24 cellular contexts compared by ENCODE assay signal in the genomic region with DNA sequence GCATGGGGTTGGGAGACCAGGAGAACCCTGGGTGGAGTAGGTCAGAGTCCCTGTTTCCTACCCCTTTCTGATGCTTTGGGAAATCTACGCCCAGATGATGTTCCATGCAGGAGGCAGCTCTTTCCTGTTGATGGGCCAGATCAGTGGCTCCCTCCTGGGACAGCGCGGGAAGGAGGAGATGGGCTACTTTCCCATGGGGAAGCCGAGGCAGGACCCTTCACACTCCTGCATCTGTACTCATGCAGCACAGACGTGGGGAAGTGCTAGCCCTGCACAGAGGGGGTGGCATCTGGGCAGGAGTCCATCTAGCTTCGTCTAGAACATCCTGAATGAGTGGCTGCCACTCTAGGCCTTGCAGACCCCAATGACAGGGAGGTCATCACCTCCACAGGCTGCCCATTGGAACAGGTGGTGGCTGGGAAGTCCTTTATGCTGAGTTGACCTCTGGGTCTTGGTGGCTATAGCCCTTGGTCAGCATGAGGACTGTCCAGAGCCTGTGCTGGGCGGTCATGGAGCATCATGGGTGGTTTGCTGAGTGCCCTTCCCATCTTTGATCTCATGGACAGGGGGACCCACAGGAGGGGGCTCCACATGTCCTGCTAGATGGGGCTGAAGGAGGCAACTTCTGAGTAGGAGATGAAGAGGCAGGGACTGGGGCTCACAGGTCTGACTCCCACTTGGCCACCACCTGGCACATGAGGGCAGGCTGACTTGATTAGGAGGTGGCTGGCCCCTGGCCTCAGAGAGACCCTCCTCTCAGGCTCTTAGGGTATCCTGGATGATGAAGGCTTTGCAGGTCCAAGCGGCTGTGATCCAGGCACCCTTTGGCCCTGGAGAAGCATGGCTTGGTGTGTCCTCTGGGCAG. TPM values are rescaled to one million over a fixed set of nuclear protein-coding genes. Genes with fewer than 3 reads are reported as not detected.
A peak's percentile ranks its signal among the peaks of the same experiment; 100 is the strongest.
DNase-seq lines count a peak whose midpoint lies in the region; ATAC-seq and TF ChIP-seq lines count a peak whose summit lies in the region.
"Had no signal": no experiment of that assay in that cellular context is flagged by ENCODE, and none has a peak within 500 bp of the region (broad histone marks: within the 10 kb centered on the region; RNA-seq: fewer than 3 reads in every experiment).

No MANE protein-coding gene starts in this region.

- H3K4me1 Mint-ChIP-seq in endodermal cell: no peaks in the 10 kb centered on the region
- H3K4me1 Mint-ChIP-seq: nephron progenitor cell had no signal

- ATAC-seq in Right ventricle myocardium superior (ENCODE audit: poor library complexity): no peak
- no peak for ATAC-seq in PC-3
- ATAC-seq: activated naive CD4-positive, alpha-beta T cell treated with anti-CD3 and anti-CD28 coated beads, Interleukin-2, amount 50 U/mL, for 72 hours; gastroesophageal sphincter had no signal

- H2AFZ ChIP-seq in PC-3 (ENCODE audit: low read length): no peak overlapping the region
- H2AFZ ChIP-seq: parathyroid adenoma, PC-9 had no signal

- H3K36me3 Mint-ChIP-seq in endodermal cell (ENCODE audit: low read depth): no peaks in the 10 kb centered on the region
- H3K36me3 Mint-ChIP-seq: activated naive CD4-positive, alpha-beta T cell treated with anti-CD3 and anti-CD28 coated beads, Interleukin-2, amount 50 U/mL, for 72 hours had no signal

- DNase-seq in cardiac septum (ENCODE audit: low spot score) (peak; percentile 73), Right ventricle myocardium superior (no peak), endodermal cell (peak; percentile 28), posterior vena cava (ENCODE audit: low spot score) (peak; percentile 68), PC-3 (no peak), NOMO-1 (lab: John Stamatoyannopoulos, UW; ENCODE audit: unreplicated experiment in 2 of 2) (no peak), RWPE1 (ENCODE audit: low spot score) (no peak)
- DNase-seq: activated CD4-positive, alpha-beta T cell treated with anti-CD3 and anti-CD28 coated beads for 4 hours; anterior cingulate cortex; DMS79; Karpas-422; NCI-H1930; NCI-H524 treated with DMSO at 0.1 percent for 48 hours; nephron progenitor cell; NK-92 treated with Interleukin-12 subunit alpha and Interleukin-12 subunit beta, amount 100 ng/mL, for 24 hours; PC-9; SHP77 treated with DMSO at 0.1 percent for 48 hours; stomach; thyroid gland had no signal

- H3K36me3 ChIP-seq in endodermal cell (ENCODE audit: control insufficient read depth, insufficient read depth, low read length): no peaks in the 10 kb centered on the region
- H3K36me3 ChIP-seq in PC-3 (ENCODE audit: low read depth, low read length): no peaks in the 10 kb centered on the region
- H3K36me3 ChIP-seq: breast epithelium, gastroesophageal sphincter, stomach, thyroid gland had no signal

- no TSS peak for BruUV-seq in PC-3 (replicated peaks; lab: Mats Ljungman, UMichigan)

- no peaks in the 10 kb centered on the region for H3K9me2 ChIP-seq in PC-3 (replicated peaks; ENCODE audit: low read length)

- no peaks in the 10 kb centered on the region for H3K9me3 ChIP-seq in endodermal cell (ENCODE audit: control insufficient read depth, low read length)
- no peaks in the 10 kb centered on the region for H3K9me3 ChIP-seq in PC-3 (ENCODE audit: low read length)
- H3K9me3 ChIP-seq: breast epithelium, gastroesophageal sphincter, stomach, thyroid gland had no signal

- no peaks in the 10 kb centered on the region for H3K9me3 Mint-ChIP-seq in endodermal cell
- H3K9me3 Mint-ChIP-seq: activated naive CD4-positive, alpha-beta T cell treated with anti-CD3 and anti-CD28 coated beads, Interleukin-2, amount 50 U/mL, for 72 hours; nephron progenitor cell had no signal

- peaks cover 7% of the 10 kb centered on the region for H3K27me3 Mint-ChIP-seq in endodermal cell (ENCODE audit: insufficient read depth)

- no peaks in the 10 kb centered on the region for H4K20me1 ChIP-seq in PC-3 (ENCODE audit: low read length)

- H3K9ac ChIP-seq in endodermal cell (ENCODE audit: extremely low read depth, low read length, poor library complexity, severe bottlenecking) (no peak overlapping the region), PC-3 (ENCODE audit: low read length) (no peak overlapping the region)
- H3K9ac ChIP-seq: parathyroid adenoma had no signal

- H3K4me1 ChIP-seq in endodermal cell (ENCODE audit: control insufficient read depth, insufficient read depth, low read length): no peaks in the 10 kb centered on the region
- H3K4me1 ChIP-seq in PC-3 (ENCODE audit: insufficient read depth, low read length): no peaks in the 10 kb centered on the region
- H3K4me1 ChIP-seq: breast epithelium, gastroesophageal sphincter, parathyroid adenoma, stomach, thyroid gland had no signal

- POLR2A ChIA-PET in PC-3 (lab: Charles Lee; ENCODE audit: unreplicated experiment): no interaction called here
- POLR2A ChIA-PET in RWPE1 (lab: Yijun Ruan, JAX; ENCODE audit: low non-redundant PET): no interaction called here

- H3K27ac ChIP-seq in endodermal cell (ENCODE audit: low read depth, low read length) (no peak overlapping the region), PC-3 (ENCODE audit: low read length) (no peak overlapping the region), RWPE1 (no peak overlapping the region)
- H3K27ac ChIP-seq: breast epithelium, C4-2B, gastroesophageal sphincter, parathyroid adenoma, PC-9, stomach, thyroid gland had no signal

- H3K4me3 ChIP-seq in endodermal cell (ENCODE audit: low read length): no peak overlapping the region
- no peak overlapping the region for H3K4me3 ChIP-seq in PC-3 (ENCODE audit: low read length)
- H3K4me3 ChIP-seq: breast epithelium, gastroesophageal sphincter, PC-9, stomach, thyroid gland had no signal

- no peaks in the 10 kb centered on the region for H3K79me2 ChIP-seq in PC-3 (ENCODE audit: low read length)
- H3K79me2 ChIP-seq: parathyroid adenoma had no signal

- intact Hi-C loops in cardiac septum (cut with DNase I): no loop called here
- intact Hi-C loops in Right ventricle myocardium superior (cut with DNase I): no loop called here
- intact Hi-C loops in posterior vena cava (cut with DNase I): no loop called here
- intact Hi-C loops in PC-3 (cut with micrococcal nuclease): no loop called here

- H3K27me3 ChIP-seq in endodermal cell (ENCODE audit: control insufficient read depth, insufficient read depth, low read length, poor library complexity, severe bottlenecking): no peaks in the 10 kb centered on the region
- peaks cover 34% of the 10 kb centered on the region for H3K27me3 ChIP-seq in PC-3 (ENCODE audit: low read length)
- H3K27me3 ChIP-seq: thyroid gland had no signal

- CTCF ChIA-PET in PC-3 (lab: Charles Lee) (no interaction called here), RWPE1 (lab: Yijun Ruan, JAX) (no interaction called here)

- H3K4me3 Mint-ChIP-seq in endodermal cell: no peak overlapping the region
- H3K4me3 Mint-ChIP-seq: nephron progenitor cell had no signal

- no peak overlapping the region for H3K27ac Mint-ChIP-seq in endodermal cell

- WGBS in endodermal cell (ENCODE audit: insufficient coverage in 1 of 2, insufficient read length in 1 of 2), 2 experiments: 87 to 100% methylated on average over 4 to 8 of the region's 8 CpGs

- no peak overlapping the region for H3K4me2 ChIP-seq in PC-3 (ENCODE audit: low read length)
- H3K4me2 ChIP-seq: PC-9 had no signal

- H3F3A ChIP-seq in PC-3 (ENCODE audit: low read length, unreplicated experiment): no peaks in the 10 kb centered on the region

- TF ChIP-seq CTCF in endodermal cell (conservative IDR thresholded peaks at IDR 0.05): no peak
- no peak for TF ChIP-seq CTCF in PC-3 (conservative IDR thresholded peaks at IDR 0.05; ENCODE audit: low read depth, low read length)
- no peak for TF ChIP-seq CTCF in RWPE1 (conservative IDR thresholded peaks at IDR 0.05; ENCODE audit: low read depth)

RNA-seq across cellular contexts. Expression of a gene that starts 24.6 kb away (rescaled TPM):
- total RNA-seq in cardiac septum (52.5 TPM), Right ventricle myocardium superior (31.2 TPM), endodermal cell (not detected), posterior vena cava (10 to 100 TPM; 45.5 to 54.1 TPM), PC-3 (2014; rRNA removed) (not detected in 2 replicates)
- not detected for polyA plus RNA-seq in endodermal cell (2013, experiment 1 of 2)
- not detected for polyA plus RNA-seq in endodermal cell (2013, experiment 2 of 2)
- total RNA-seq: PC-9 had no signal

Comparison
In these comparisons a context has a peak if more than half of its experiments do, and no peak if none do; other contexts are left out.
1. DNase-seq: peak in cardiac septum (single experiment), endodermal cell (single experiment) and posterior vena cava (single experiment); none in Right ventricle myocardium superior (single experiment), PC-3 (single experiment), NOMO-1 (0 of 2) and RWPE1 (single experiment).
2. RNA of a gene that starts 24.6 kb away (total RNA-seq): 45.5 to 54.1 TPM in posterior vena cava, 52.5 TPM in cardiac septum (single experiment) and 31.2 TPM in Right ventricle myocardium superior (single experiment); not detected in endodermal cell and not detected in PC-3; every median in the first group is over 10 times any median in the second.